In genomic region chr18:56034954-56035353, GRCh38 we compare ENCODE assay signal across 23 cellular contexts.
"Had no signal": no experiment of that assay in that cellular context is flagged by ENCODE, and none has a peak within 500 bp of the region (broad histone marks: within the 10 kb centered on the region; RNA-seq: fewer than 3 reads in every experiment).

No MANE protein-coding gene starts in this region.

- H3K27me3 Mint-ChIP-seq: type B pancreatic cell had no signal

- H3K27ac ChIP-seq: epithelial cell of prostate, esophagus squamous epithelium, gastrocnemius medialis, left lung, prostate gland, right atrium auricular region, sigmoid colon, stomach, tibial artery had no signal

- H3K27ac Mint-ChIP-seq: naive thymus-derived CD8-positive, alpha-beta T cell; nephron progenitor cell; stimulated activated effector memory CD8-positive, alpha-beta T cell treated with anti-CD3 and anti-CD28 coated beads, Interleukin-12 subunit alpha, Interleukin-12 subunit beta, amount 100 ng/mL, for 72 hours; type B pancreatic cell had no signal

- H3K4me3 ChIP-seq: esophagus squamous epithelium, gastrocnemius medialis, left lung, prostate gland, right atrium auricular region, sigmoid colon, stomach, tibial artery had no signal

- H3K4me3 Mint-ChIP-seq: naive thymus-derived CD8-positive, alpha-beta T cell; nephron progenitor cell; stimulated activated effector memory CD8-positive, alpha-beta T cell treated with anti-CD3 and anti-CD28 coated beads, Interleukin-12 subunit alpha, Interleukin-12 subunit beta, amount 100 ng/mL, for 72 hours; type B pancreatic cell had no signal

- H3K4me1 Mint-ChIP-seq: stimulated activated effector memory CD8-positive, alpha-beta T cell treated with anti-CD3 and anti-CD28 coated beads, Interleukin-12 subunit alpha, Interleukin-12 subunit beta, amount 100 ng/mL, for 72 hours had no signal

- H3K36me3 ChIP-seq: esophagus squamous epithelium, gastrocnemius medialis, left lung, prostate gland, right atrium auricular region, sigmoid colon, stomach, tibial artery had no signal

- H3K36me3 Mint-ChIP-seq: naive thymus-derived CD8-positive, alpha-beta T cell; stimulated activated effector memory CD8-positive, alpha-beta T cell treated with anti-CD3 and anti-CD28 coated beads, Interleukin-12 subunit alpha, Interleukin-12 subunit beta, amount 100 ng/mL, for 72 hours; type B pancreatic cell had no signal

- H3K9me3 ChIP-seq: esophagus squamous epithelium, gastrocnemius medialis, prostate gland, right atrium auricular region, sigmoid colon, tibial artery had no signal

- H3K27me3 ChIP-seq: esophagus squamous epithelium, gastrocnemius medialis, left lung, right atrium auricular region, sigmoid colon, stomach, tibial artery had no signal

- DNase-seq: cerebellar nuclear complex; cortex of kidney; esophagus squamous epithelium; foreskin fibroblast; gastrocnemius medialis; head of caudate nucleus; kidney; left lung; mesendoderm; naive thymus-derived CD8-positive, alpha-beta T cell; nephron progenitor cell; nucleus accumbens; sigmoid colon; stimulated activated CD4-positive, alpha-beta T cell treated with anti-CD3 and anti-CD28 coated beads, Interleukin-2, amount 100 ng/mL, for 24 hours; stimulated activated CD4-positive, alpha-beta T cell treated with anti-CD3 and anti-CD28 coated beads, Interleukin-4, amount 100 ng/mL, for 24 hours; stimulated activated naive CD4-positive, alpha-beta T cell treated with Interleukin-2 at 50 U/mL for 16 hours; stomach; tibial artery had no signal

- ATAC-seq: gastrocnemius medialis; left lung; naive thymus-derived CD8-positive, alpha-beta T cell; stimulated activated effector memory CD8-positive, alpha-beta T cell treated with anti-CD3 and anti-CD28 coated beads, Interleukin-12 subunit alpha, Interleukin-12 subunit beta, amount 100 ng/mL, for 72 hours had no signal

- H3K4me1 ChIP-seq: gastrocnemius medialis, left lung, prostate gland, right atrium auricular region, sigmoid colon, stomach had no signal
